1 cellular context compared by ENCODE assay signal in the genomic region with DNA sequence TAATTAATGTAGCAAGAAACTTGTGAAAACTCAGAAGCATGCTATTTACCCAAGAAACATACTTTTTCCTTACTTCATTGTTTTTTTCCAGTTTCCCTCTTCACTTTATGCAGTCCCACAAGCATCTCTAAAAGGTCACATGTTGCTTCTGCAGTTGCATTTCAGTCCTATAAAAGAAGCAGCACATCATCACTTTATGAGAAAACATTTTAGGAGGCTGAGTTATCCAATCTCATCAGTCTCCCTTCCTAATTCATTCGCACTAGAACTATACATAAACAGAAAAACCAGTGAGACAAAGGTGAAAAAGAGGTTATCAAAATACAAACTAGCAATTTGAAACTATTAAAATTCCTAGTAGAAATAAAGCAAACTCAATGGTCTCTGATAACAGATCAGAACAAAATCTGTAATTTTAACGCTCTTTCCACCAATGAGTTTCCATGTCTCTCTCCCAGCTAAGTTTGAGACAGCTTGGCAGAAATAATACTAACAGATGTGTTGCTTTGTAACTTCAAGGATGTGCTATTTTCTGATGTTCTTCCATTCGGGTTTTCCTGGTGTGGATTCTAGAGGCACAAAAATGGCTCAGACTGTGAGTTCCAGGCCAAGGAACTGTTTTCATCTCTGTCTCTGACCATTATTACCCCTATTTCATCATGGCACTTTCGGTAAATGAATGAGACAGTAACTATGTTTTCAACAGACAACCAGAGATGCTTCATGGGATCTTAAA.
TF ChIP-seq lines count a peak whose summit lies in the region.

No MANE protein-coding gene starts in this region.

TF ChIP-seq in IMR-90, 13 proteins besides CTCF, POLR2A, EP300 and RAD21:
- TF ChIP-seq FOS (IDR thresholded peaks at IDR 0.05; ENCODE audit: low read depth, low read length) = no peak
- TF ChIP-seq RFX5 (IDR thresholded peaks at IDR 0.05; ENCODE audit: low read depth, low read length) = no peak
- no peak for TF ChIP-seq MAFK (IDR thresholded peaks at IDR 0.05; ENCODE audit: low read depth, low read length)
- no peak for TF ChIP-seq CEBPB (IDR thresholded peaks at IDR 0.05; ENCODE audit: low read depth, low read length)
- no peak for TF ChIP-seq MAZ (IDR thresholded peaks at IDR 0.05; ENCODE audit: borderline replicate concordance, low read depth, low read length)
- TF ChIP-seq SMC3 (IDR thresholded peaks at IDR 0.05; ENCODE audit: low read depth, low read length) = no peak
- TF ChIP-seq USF2 (IDR thresholded peaks at IDR 0.05; ENCODE audit: low read depth, low read length) = no peak
- no peak for TF ChIP-seq BHLHE40 (IDR thresholded peaks at IDR 0.05; ENCODE audit: low read depth, low read length)
- TF ChIP-seq, protein P1, sequence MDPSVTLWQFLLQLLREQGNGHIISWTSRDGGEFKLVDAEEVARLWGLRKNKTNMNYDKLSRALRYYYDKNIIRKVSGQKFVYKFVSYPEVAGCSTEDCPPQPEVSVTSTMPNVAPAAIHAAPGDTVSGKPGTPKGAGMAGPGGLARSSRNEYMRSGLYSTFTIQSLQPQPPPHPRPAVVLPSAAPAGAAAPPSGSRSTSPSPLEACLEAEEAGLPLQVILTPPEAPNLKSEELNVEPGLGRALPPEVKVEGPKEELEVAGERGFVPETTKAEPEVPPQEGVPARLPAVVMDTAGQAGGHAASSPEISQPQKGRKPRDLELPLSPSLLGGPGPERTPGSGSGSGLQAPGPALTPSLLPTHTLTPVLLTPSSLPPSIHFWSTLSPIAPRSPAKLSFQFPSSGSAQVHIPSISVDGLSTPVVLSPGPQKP (IDR thresholded peaks at IDR 0.05; ENCODE audit: borderline replicate concordance, low read depth, low read length) = no peak
- TF ChIP-seq NFE2L2 (IDR thresholded peaks at IDR 0.05; ENCODE audit: low read depth, low read length) = no peak
- TF ChIP-seq MXI1 (IDR thresholded peaks at IDR 0.05; ENCODE audit: borderline replicate concordance, low read depth, low read length) = no peak
- TF ChIP-seq CHD1 (IDR thresholded peaks at IDR 0.05; ENCODE audit: low read depth, low read length) = no peak
- TF ChIP-seq RCOR1 (IDR thresholded peaks at IDR 0.05; ENCODE audit: insufficient replicate concordance, low read length) = no peak
